16 cellular contexts compared by ENCODE assay signal in the genomic region with DNA sequence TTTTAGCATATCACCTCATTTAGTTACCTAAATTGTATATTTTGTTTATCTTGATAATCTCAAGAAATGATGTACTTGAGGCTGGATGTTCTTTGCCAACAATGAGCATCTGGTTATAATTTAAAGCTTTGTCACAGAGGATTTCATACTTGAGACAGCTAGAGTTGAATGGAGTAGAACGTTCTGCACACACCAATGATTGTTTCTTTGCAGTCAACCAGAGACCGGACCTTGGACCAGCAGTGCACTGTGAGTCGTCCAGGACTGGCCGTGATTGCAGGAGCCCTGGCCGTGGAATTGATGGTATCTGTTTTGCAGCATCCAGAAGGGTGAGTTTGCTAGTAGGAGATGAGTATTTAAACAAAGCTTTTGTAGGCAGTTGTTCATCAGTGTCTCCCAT.
"Had no signal": no experiment of that assay in that cellular context is flagged by ENCODE, and none has a peak within 500 bp of the region (broad histone marks: within the 10 kb centered on the region; RNA-seq: fewer than 3 reads in every experiment).

No MANE protein-coding gene starts in this region.

- H3K9me3 Mint-ChIP-seq: activated naive CD8-positive, alpha-beta T cell treated with anti-CD3 and anti-CD28 coated beads, Interleukin-2, amount 10 ng/mL, durations not matched to agents 7 days and 5 days; activated T-cell treated with anti-CD3 and anti-CD28 coated beads, Interleukin-2, amount 50 U/mL, for 4 hours; naive B cell had no signal

- H3K27me3 Mint-ChIP-seq: activated naive CD8-positive, alpha-beta T cell treated with anti-CD3 and anti-CD28 coated beads, Interleukin-2, amount 10 ng/mL, durations not matched to agents 7 days and 5 days; naive B cell had no signal

- H3K9me3 ChIP-seq: esophagus muscularis mucosa, lower lobe of right lung, neutrophil had no signal

- FAIRE-seq: bronchial epithelial cell, TTC549 had no signal

- H3K27ac Mint-ChIP-seq: activated naive CD8-positive, alpha-beta T cell treated with anti-CD3 and anti-CD28 coated beads, Interleukin-2, amount 10 ng/mL, durations not matched to agents 7 days and 5 days had no signal

- H3K27ac ChIP-seq: esophagus muscularis mucosa, lower lobe of right lung, neutrophil had no signal

- DNase-seq: activated CD4-positive, CD25-positive, alpha-beta regulatory T cell; activated naive CD8-positive, alpha-beta T cell treated with anti-CD3 and anti-CD28 coated beads, Interleukin-2, amount 10 ng/mL, durations not matched to agents 7 days and 5 days; activated T-cell treated with anti-CD3 and anti-CD28 coated beads, Interleukin-2, amount 50 U/mL, for 4 hours; aorta; hippocampal formation; left cardiac atrium; lower lobe of right lung; naive B cell; right cardiac atrium; stimulated activated CD4-positive, alpha-beta T cell treated with anti-CD3 and anti-CD28 coated beads, Interleukin-1b, Interleukin-23, amount 100 ng/mL, for 48 hours; stimulated activated naive CD4-positive, alpha-beta T cell; trophoblast cell had no signal

- H3K4me3 ChIP-seq: esophagus muscularis mucosa, lower lobe of right lung had no signal

- ATAC-seq: activated T-cell treated with anti-CD3 and anti-CD28 coated beads, Interleukin-2, amount 50 U/mL, for 4 hours; left cardiac atrium; lower lobe of right lung; right cardiac atrium had no signal

- H3K4me3 Mint-ChIP-seq: activated naive CD8-positive, alpha-beta T cell treated with anti-CD3 and anti-CD28 coated beads, Interleukin-2, amount 10 ng/mL, durations not matched to agents 7 days and 5 days; activated T-cell treated with anti-CD3 and anti-CD28 coated beads, Interleukin-2, amount 50 U/mL, for 4 hours; naive B cell had no signal

- H3K4me1 Mint-ChIP-seq: activated naive CD8-positive, alpha-beta T cell treated with anti-CD3 and anti-CD28 coated beads, Interleukin-2, amount 10 ng/mL, durations not matched to agents 7 days and 5 days; naive B cell had no signal

- H3K27me3 ChIP-seq: esophagus muscularis mucosa, neutrophil had no signal
